In the genomic region with DNA sequence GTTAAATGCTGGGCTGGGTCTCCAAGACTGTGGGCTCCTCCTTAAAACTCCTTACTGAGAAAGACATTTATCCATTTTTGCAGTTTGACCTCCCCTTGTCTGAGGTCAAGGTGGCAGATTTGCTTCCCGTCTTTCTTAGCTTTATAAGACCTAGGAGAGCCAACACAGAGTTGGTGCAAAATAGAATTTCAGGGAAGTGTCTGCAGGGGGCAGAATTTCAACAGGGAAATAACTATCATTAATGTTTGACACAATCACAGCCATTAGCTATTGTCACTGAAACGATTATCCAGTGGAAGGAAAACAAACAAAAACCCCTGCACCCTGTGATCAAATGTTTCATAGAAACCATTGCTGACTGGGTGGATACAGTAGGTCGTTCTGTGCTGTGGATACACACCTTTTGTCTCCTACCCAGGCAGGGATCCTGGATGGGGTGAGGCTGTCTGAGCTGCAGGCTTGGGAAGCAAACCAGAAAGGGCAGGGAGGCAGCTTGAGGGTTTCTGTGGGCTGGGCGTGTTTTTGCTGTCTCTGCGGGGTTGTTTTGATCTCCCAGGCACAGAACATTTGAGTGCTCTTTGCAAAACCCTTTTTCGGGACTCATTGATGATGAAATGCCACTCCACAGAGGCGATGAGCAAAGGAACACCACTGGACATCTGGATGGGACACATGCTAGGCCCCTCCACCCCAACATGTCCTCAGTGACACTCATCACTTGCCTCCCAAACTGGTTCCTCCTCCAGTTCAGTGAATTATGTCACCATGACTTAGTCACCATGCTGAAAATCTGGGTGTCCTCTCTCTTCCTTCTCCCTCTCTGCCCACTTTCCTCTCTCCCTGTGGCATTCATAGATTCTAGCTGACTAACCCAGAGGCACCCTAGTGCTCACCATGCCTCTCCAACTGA, we compare ENCODE assay signal across 12 cellular contexts.
A peak's percentile ranks its signal among the peaks of the same experiment; 100 is the strongest.
DNase-seq lines count a peak whose midpoint lies in the region; ATAC-seq and TF ChIP-seq lines count a peak whose summit lies in the region.
"Had no signal": no experiment of that assay in that cellular context is flagged by ENCODE, and none has a peak within 500 bp of the region (broad histone marks: within the 10 kb centered on the region; RNA-seq: fewer than 3 reads in every experiment).

No MANE protein-coding gene starts in this region.

- no peak for ATAC-seq in HG02571 (IDR thresholded peaks at IDR 0.05; ENCODE audit: unreplicated experiment)

- H3K9ac ChIP-seq in endodermal cell (ENCODE audit: extremely low read depth, low read length, poor library complexity, severe bottlenecking): no peak overlapping the region

- no peaks in the 10 kb centered on the region for H3K36me3 ChIP-seq in endodermal cell (ENCODE audit: control insufficient read depth, insufficient read depth, low read length)
- H3K36me3 ChIP-seq: pancreas had no signal

- WGBS in endodermal cell (ENCODE audit: insufficient coverage in 1 of 2, insufficient read length in 1 of 2), 2 experiments: 72 to 83% methylated on average over 4 to 7 of the region's 7 CpGs

- H3K4me3 Mint-ChIP-seq in endodermal cell: no peak overlapping the region
- H3K4me3 Mint-ChIP-seq in osteocyte (ENCODE audit: unreplicated experiment): no peak overlapping the region

- H3K4me1 Mint-ChIP-seq in endodermal cell (peaks cover 3% of the 10 kb centered on the region), osteocyte (ENCODE audit: unreplicated experiment) (no peaks in the 10 kb centered on the region)

- peaks cover 43% of the 10 kb centered on the region for H3K27me3 Mint-ChIP-seq in endodermal cell (ENCODE audit: insufficient read depth)
- H3K27me3 Mint-ChIP-seq in osteocyte (ENCODE audit: unreplicated experiment): no peaks in the 10 kb centered on the region

- DNase-seq in GM03348 (ENCODE audit: low spot score) (peak; percentile 24), NCI-H146 treated with DMSO at 0.1 percent for 48 hours (lab: John Stamatoyannopoulos, UW; ENCODE audit: unreplicated experiment) (peak; percentile 88), endodermal cell (peak; percentile 59), osteocyte (ENCODE audit: extremely low spot score, unreplicated experiment) (no peak), NCI-H2107 treated with DMSO at 0.1 percent for 48 hours (lab: John Stamatoyannopoulos, UW; ENCODE audit: unreplicated experiment) (no peak)
- DNase-seq in stimulated activated CD4-positive, alpha-beta T cell treated with anti-CD3 and anti-CD28 coated beads, Interleukin-12 subunit alpha, Interleukin-12 subunit beta, amount 100 ng/mL, for 4 hours: no peak
- DNase-seq: activated gamma-delta T cell treated with Interleukin-2 at 50 U/mL for 16 hours, dorsolateral prefrontal cortex, GDM1, pancreas had no signal

- H3K27ac Mint-ChIP-seq in endodermal cell (no peak overlapping the region), osteocyte (ENCODE audit: unreplicated experiment) (no peak overlapping the region)

- H3K9me3 ChIP-seq in endodermal cell (ENCODE audit: control insufficient read depth, low read length): no peaks in the 10 kb centered on the region
- H3K9me3 ChIP-seq: pancreas had no signal

- peak; percentile 77 for TF ChIP-seq CTCF in endodermal cell (conservative IDR thresholded peaks at IDR 0.05)
- TF ChIP-seq CTCF in osteocyte (IDR thresholded peaks at IDR 0.05): peak; percentile 17

- no peaks in the 10 kb centered on the region for H3K4me1 ChIP-seq in endodermal cell (ENCODE audit: control insufficient read depth, insufficient read depth, low read length)
- H3K4me1 ChIP-seq: pancreas had no signal

- no peaks in the 10 kb centered on the region for H3K27me3 ChIP-seq in endodermal cell (ENCODE audit: control insufficient read depth, insufficient read depth, low read length, poor library complexity, severe bottlenecking)
- H3K27me3 ChIP-seq: pancreas had no signal

- H3K27ac ChIP-seq in endodermal cell (ENCODE audit: low read depth, low read length): no peak overlapping the region
- H3K27ac ChIP-seq: dorsolateral prefrontal cortex, pancreas, VCaP had no signal

- H3K4me3 ChIP-seq in endodermal cell (ENCODE audit: low read length): no peak overlapping the region
- H3K4me3 ChIP-seq: dorsolateral prefrontal cortex, pancreas had no signal

- H3K9me3 Mint-ChIP-seq in endodermal cell: no peaks in the 10 kb centered on the region
- H3K9me3 Mint-ChIP-seq in osteocyte (ENCODE audit: unreplicated experiment): no peaks in the 10 kb centered on the region

- H3K36me3 Mint-ChIP-seq in endodermal cell (ENCODE audit: low read depth): no peaks in the 10 kb centered on the region
- no peaks in the 10 kb centered on the region for H3K36me3 Mint-ChIP-seq in osteocyte (ENCODE audit: unreplicated experiment)

Comparison
In these comparisons a context has a peak if more than half of its experiments do, and no peak if none do; other contexts are left out.
1. DNase-seq: peak in GM03348 (single experiment), NCI-H146 treated with DMSO at 0.1 percent for 48 hours (single experiment) and endodermal cell (single experiment); none in osteocyte (single experiment), NCI-H2107 treated with DMSO at 0.1 percent for 48 hours (single experiment) and stimulated activated CD4-positive, alpha-beta T cell treated with anti-CD3 and anti-CD28 coated beads, Interleukin-12 subunit alpha, Interleukin-12 subunit beta, amount 100 ng/mL, for 4 hours (single experiment).